ENCODE assay signal across 15 cellular contexts in genomic region chr16:86660623-86661022, GRCh38.
DNase-seq lines count a peak whose midpoint lies in the region; ATAC-seq, FAIRE-seq and TF ChIP-seq lines count a peak whose summit lies in the region.
"Had no signal": no experiment of that assay in that cellular context is flagged by ENCODE, and none has a peak within 500 bp of the region (broad histone marks: within the 10 kb centered on the region; RNA-seq: fewer than 3 reads in every experiment).

No MANE protein-coding gene starts in this region.

- H3K9me3 ChIP-seq in A549 (0 out of 3 replicates have a peak, but pooled peaks cover under 1% of the 10 kb centered on the region), gastrocnemius medialis (no peaks in the 10 kb centered on the region), transverse colon (no peaks in the 10 kb centered on the region)

- H3K4me3 ChIP-seq in A549 = no peak overlapping the region
- no peak overlapping the region for H3K4me3 ChIP-seq in gastrocnemius medialis
- H3K4me3 ChIP-seq in transverse colon = no peak overlapping the region
- H3K4me3 ChIP-seq: BLaER1 had no signal

- H3K27ac ChIP-seq in A549 (peak overlapping the region; percentile 9 to 11; a peak in 1 of 6 replicates), RWPE1 (peak overlapping the region; percentile 56), gastrocnemius medialis (peak overlapping the region; percentile 11 to 96 (median 89)), transverse colon (no peak overlapping the region)
- H3K27ac ChIP-seq: 22Rv1, BLaER1 had no signal

- TF ChIP-seq POLR2A in A549 (IDR thresholded peaks at IDR 0.05; ENCODE audit: low read length) (no peak), gastrocnemius medialis (IDR thresholded peaks at IDR 0.05) (no peak), transverse colon (IDR thresholded peaks at IDR 0.05) (no peak)

- no peak for DNase-seq in A549 (ENCODE audit: low read depth in 1 of 2, low spot score in 1 of 2)
- no peak for DNase-seq in RWPE1 (ENCODE audit: low spot score)
- DNase-seq in kidney tubule cell (ENCODE audit: low spot score) = peak; percentile 9
- DNase-seq in gastrocnemius medialis = no peak
- DNase-seq in activated CD8-positive, alpha-beta T cell treated with anti-CD3 and anti-CD28 coated beads for 36 hours = no peak
- no peak for DNase-seq in transverse colon
- no peak for DNase-seq in GM20000 (ENCODE audit: low spot score)
- DNase-seq: CD4-positive, alpha-beta memory T cell; DMS79 treated with DMSO at 0.1 percent for 48 hours; GF-D8; H9 had no signal

- TF ChIP-seq CTCF in A549 (IDR thresholded peaks at IDR 0.05) (no peak), RWPE1 (conservative IDR thresholded peaks at IDR 0.05; ENCODE audit: low read depth) (no peak), gastrocnemius medialis (IDR thresholded peaks at IDR 0.05 in 4 of 5, conservative IDR thresholded peaks at IDR 0.05 in 1 of 5) (no peak), transverse colon (IDR thresholded peaks at IDR 0.05) (no peak), GM20000 (IDR thresholded peaks at IDR 0.05; ENCODE audit: extremely low read depth, missing control alignments) (no peak)
- TF ChIP-seq CTCF in activated CD8-positive, alpha-beta T cell treated with anti-CD3 and anti-CD28 coated beads for 36 hours (IDR thresholded peaks at IDR 0.05) = no peak

- H3K9me3 Mint-ChIP-seq in activated CD8-positive, alpha-beta T cell treated with anti-CD3 and anti-CD28 coated beads for 36 hours = peaks cover 4% of the 10 kb centered on the region

- POLR2A ChIA-PET in A549 (lab: Yijun Ruan, JAX) = no interaction called here
- POLR2A ChIA-PET in RWPE1 (lab: Yijun Ruan, JAX; ENCODE audit: low non-redundant PET) = no interaction called here
- POLR2A ChIA-PET in activated CD8-positive, alpha-beta T cell treated with anti-CD3 and anti-CD28 coated beads for 36 hours (lab: Charles Lee) = no interaction called here

- peaks cover 22% of the 10 kb centered on the region for H3K4me1 Mint-ChIP-seq in activated CD8-positive, alpha-beta T cell treated with anti-CD3 and anti-CD28 coated beads for 36 hours (ENCODE audit: low read depth)

- H3K4me3 Mint-ChIP-seq in activated CD8-positive, alpha-beta T cell treated with anti-CD3 and anti-CD28 coated beads for 36 hours = no peak overlapping the region
- H3K4me3 Mint-ChIP-seq: CD14-positive monocyte; CD4-positive, alpha-beta memory T cell; H9 had no signal

- no peak for TF ChIP-seq RAD21 in A549 (conservative IDR thresholded peaks at IDR 0.05 in 1 of 2, IDR thresholded peaks at IDR 0.05 in 1 of 2)

- TF ChIP-seq EP300 in A549 (IDR thresholded peaks at IDR 0.05) = no peak
- no peak for TF ChIP-seq EP300 in transverse colon (IDR thresholded peaks at IDR 0.05; ENCODE audit: low read depth)

- in situ Hi-C loops in gastrocnemius medialis (cut with MboI; ENCODE audit: low sequenced_read_pairs in 4 of 4) (no loop called here), transverse colon (cut with MboI; ENCODE audit: low pct_ligation_motif_present in 1 of 4, low pct_unique_long_range_greater_than_20kb in 1 of 4, low sequenced_read_pairs in 3 of 4) (no loop called here)

- H3K36me3 Mint-ChIP-seq in activated CD8-positive, alpha-beta T cell treated with anti-CD3 and anti-CD28 coated beads for 36 hours (ENCODE audit: low read depth) = no peaks in the 10 kb centered on the region
- H3K36me3 Mint-ChIP-seq: CD14-positive monocyte; CD4-positive, alpha-beta memory T cell had no signal

- H3K4me2 ChIP-seq in A549 = no peak overlapping the region
- H3K4me2 ChIP-seq: BLaER1 had no signal

- CTCF ChIA-PET in A549 (lab: Yijun Ruan, JAX) = interaction anchor here (0.7 to 2.8 kb wide), 2 partner anchors 98 to 402 kb away, joined by 3 to 7 read pairs; no protein-coding TSS in a partner anchor
- CTCF ChIA-PET in RWPE1 (lab: Yijun Ruan, JAX) = no interaction called here
- CTCF ChIA-PET in activated CD8-positive, alpha-beta T cell treated with anti-CD3 and anti-CD28 coated beads for 36 hours (lab: Charles Lee) = no interaction called here

- H3K36me3 ChIP-seq in gastrocnemius medialis (no peaks in the 10 kb centered on the region), transverse colon (no peaks in the 10 kb centered on the region)
- H3K36me3 ChIP-seq: BLaER1 had no signal

- intact Hi-C loops in gastrocnemius medialis (cut with DNase I; ENCODE audit: low total_unique reads) (loop anchor here (2.0 to 10.0 kb wide), 3 partner anchors 46 to 724 kb away; partner anchors contain the start of genes FBXO31 and FOXL1), transverse colon (cut with DNase I; ENCODE audit: low total_unique reads) (no loop called here)
- intact Hi-C loops in activated CD8-positive, alpha-beta T cell treated with anti-CD3 and anti-CD28 coated beads for 36 hours (cut with micrococcal nuclease) = no loop called here

- no peak overlapping the region for H3K27ac Mint-ChIP-seq in activated CD8-positive, alpha-beta T cell treated with anti-CD3 and anti-CD28 coated beads for 36 hours
- H3K27ac Mint-ChIP-seq: CD14-positive monocyte; CD4-positive, alpha-beta memory T cell; H9 had no signal

- H3K4me1 ChIP-seq in A549 = peaks cover 21% of the 10 kb centered on the region
- peaks cover 46 to 67% of the 10 kb centered on the region in 2 donors for H3K4me1 ChIP-seq in gastrocnemius medialis
- H3K4me1 ChIP-seq in transverse colon = peaks cover 5 to 13% (median 8%) of the 10 kb centered on the region in 4 donors

- no peaks in the 10 kb centered on the region for H3K27me3 ChIP-seq in gastrocnemius medialis
- peaks cover 33% of the 10 kb centered on the region for H3K27me3 ChIP-seq in transverse colon
- H3K27me3 ChIP-seq: BLaER1 had no signal

- WGBS in A549 (ENCODE audit: missing lambda C conversion rate) = 90% methylated on average over 4 of the region's 4 CpGs
- WGBS in transverse colon (ENCODE audit: low coverage in 1 of 2), 2 donors = 82 to 100% methylated on average over 3 to 4 of the region's 4 CpGs

- FAIRE-seq in A549 (lab: Jason Lieb, UNC) = no peak
- FAIRE-seq: H1 had no signal

- peaks cover 17% of the 10 kb centered on the region for H3K27me3 Mint-ChIP-seq in activated CD8-positive, alpha-beta T cell treated with anti-CD3 and anti-CD28 coated beads for 36 hours

- no peak for ATAC-seq in A549
- ATAC-seq in gastrocnemius medialis = peak in 1 of 2 donors; percentile 8
- no peak for ATAC-seq in activated CD8-positive, alpha-beta T cell treated with anti-CD3 and anti-CD28 coated beads for 36 hours

TF ChIP-seq in A549, 52 proteins besides CTCF, POLR2A, EP300 and RAD21:
- TF ChIP-seq ZC3H11A (IDR thresholded peaks at IDR 0.05) (no peak), RNF2 (IDR thresholded peaks at IDR 0.05; ENCODE audit: borderline replicate concordance, low read depth) (no peak), CHD2 (IDR thresholded peaks at IDR 0.05; ENCODE audit: low read length, partially characterized antibody) (no peak), CBX2 (IDR thresholded peaks at IDR 0.05; ENCODE audit: borderline replicate concordance, low read depth) (no peak), MAX (IDR thresholded peaks at IDR 0.05) (no peak), ESRRA (IDR thresholded peaks at IDR 0.05; ENCODE audit: borderline replicate concordance, low read length) (no peak), ZFP36 (IDR thresholded peaks at IDR 0.05; ENCODE audit: borderline replicate concordance, partially characterized antibody) (no peak), CBX8 (IDR thresholded peaks at IDR 0.05) (no peak), FOXS1 (CRISPR knock-in tag; IDR thresholded peaks at IDR 0.05) (no peak)

Comparison
In these comparisons a context has a peak if more than half of its experiments do, and no peak if none do; other contexts are left out.
1. H3K27ac ChIP-seq: peak in A549 (2 of 2), RWPE1 (single experiment) and gastrocnemius medialis (4 of 4); none in transverse colon (0 of 4).